23 cellular contexts compared by ENCODE assay signal in the genomic region with DNA sequence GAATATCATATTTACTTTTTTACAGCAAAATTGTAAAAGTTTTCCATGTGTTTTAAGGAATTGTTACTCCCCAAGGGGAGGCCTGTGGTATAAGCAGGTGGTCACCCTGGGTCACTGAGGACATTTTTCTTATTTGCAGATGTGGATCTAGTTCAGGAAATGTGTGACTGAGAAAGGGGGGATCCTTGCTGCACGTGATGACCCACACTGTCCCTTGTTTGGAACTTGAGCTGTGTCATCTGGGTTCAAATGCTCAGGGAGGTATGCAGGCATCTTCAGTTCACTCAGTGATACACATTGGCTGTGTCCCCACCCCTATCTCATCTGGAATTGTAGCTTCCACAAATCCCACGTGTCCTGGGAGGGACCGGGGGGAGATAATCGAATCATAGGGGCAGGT.
"Had no signal": no experiment of that assay in that cellular context is flagged by ENCODE, and none has a peak within 500 bp of the region (broad histone marks: within the 10 kb centered on the region; RNA-seq: fewer than 3 reads in every experiment).

No MANE protein-coding gene starts in this region.

- H3K4me1 ChIP-seq: Peyer's patch, SJCRH30 had no signal

- H3K27me3 ChIP-seq: Peyer's patch had no signal

- H3K9me3 ChIP-seq: Peyer's patch, SJCRH30 had no signal

- H3K4me3 Mint-ChIP-seq: IgD-negative memory B cell had no signal

- H3K36me3 ChIP-seq: Peyer's patch, SJCRH30 had no signal

- H3K4me3 ChIP-seq: K562, PC-9, Peyer's patch, SJCRH30 had no signal

- DNase-seq: NCI-H1048; NCI-H1105; NCI-H1417; NCI-H1436 treated with DMSO at 0.1 percent for 48 hours; NCI-H1694 treated with DMSO at 0.1 percent for 48 hours; NCI-H2081; NCI-H2107; NCI-H2227 treated with DMSO at 0.1 percent for 48 hours; NCI-H446; NCI-H510A; NCI-H524 treated with DMSO at 0.1 percent for 48 hours; NCI-H69; NCI-H774; NK-92 treated with Interleukin-12 subunit alpha and Interleukin-12 subunit beta, amount 100 ng/mL, for 24 hours; OCI-M1; PC-9; Peyer's patch; SHP77 treated with DMSO at 0.1 percent for 48 hours; SJCRH30 had no signal

- H3K27me3 Mint-ChIP-seq: IgD-negative memory B cell had no signal

- ATAC-seq: K562, Right ventricle myocardium inferior, SK-N-SH treated with all-trans-retinoic acid at 6 μM for 48 hours had no signal

- H3K36me3 Mint-ChIP-seq: IgD-negative memory B cell had no signal

- H3K27ac ChIP-seq: PC-9, Peyer's patch, SJCRH30 had no signal

- FAIRE-seq: K562 had no signal

- H3K4me1 Mint-ChIP-seq: IgD-negative memory B cell had no signal

- H3K4me2 ChIP-seq: PC-9 had no signal

- H3K27ac Mint-ChIP-seq: IgD-negative memory B cell had no signal
